Comparison of ENCODE assay signal across 24 cellular contexts in genomic region chr4:169050308-169050707, GRCh38. TPM values are rescaled to one million over a fixed set of nuclear protein-coding genes. Genes with fewer than 3 reads are reported as not detected.
DNase-seq lines count a peak whose midpoint lies in the region; ATAC-seq and TF ChIP-seq lines count a peak whose summit lies in the region.
"Had no signal": no experiment of that assay in that cellular context is flagged by ENCODE, and none has a peak within 500 bp of the region (broad histone marks: within the 10 kb centered on the region; RNA-seq: fewer than 3 reads in every experiment).

No MANE protein-coding gene starts in this region.

- no peak for TF ChIP-seq EP300 in gastroesophageal sphincter (IDR thresholded peaks at IDR 0.05)

- no peaks in the 10 kb centered on the region for H3K36me3 Mint-ChIP-seq in activated T-helper 2 cell treated with anti-CD3 and anti-CD28 coated beads, Interferon-gamma antibody, Interleukin-2, Interleukin-4, amounts not matched to agents 10 μg/mL and 5 μg/mL and 100 μg/mL, durations not matched to agents 14 hours and 24 hours and 36 hours (ENCODE audit: low read depth)
- H3K36me3 Mint-ChIP-seq: activated naive CD4-positive, alpha-beta T cell treated with anti-CD3 and anti-CD28 coated beads, Interleukin-2, amount 50 U/mL, for 72 hours had no signal

- no peak for TF ChIP-seq CTCF in VCaP (conservative IDR thresholded peaks at IDR 0.05)
- no peak for TF ChIP-seq CTCF in gastroesophageal sphincter (IDR thresholded peaks at IDR 0.05)
- TF ChIP-seq CTCF in lower lobe of right lung (IDR thresholded peaks at IDR 0.05) = no peak
- no peak for TF ChIP-seq CTCF in gastrocnemius medialis (IDR thresholded peaks at IDR 0.05 in 4 of 5, conservative IDR thresholded peaks at IDR 0.05 in 1 of 5)

- intact Hi-C loops in lower lobe of right lung (cut with DNase I) (no loop called here), gastrocnemius medialis (cut with DNase I; ENCODE audit: low total_unique reads) (no loop called here)
- intact Hi-C loops in activated T-helper 2 cell treated with anti-CD3 and anti-CD28 coated beads, Interferon-gamma antibody, Interleukin-2, Interleukin-4, amounts not matched to agents 10 μg/mL and 5 μg/mL and 100 μg/mL, durations not matched to agents 14 hours and 24 hours and 36 hours (cut with micrococcal nuclease) = no loop called here

- no peaks in the 10 kb centered on the region for H3K9me3 Mint-ChIP-seq in activated T-helper 2 cell treated with anti-CD3 and anti-CD28 coated beads, Interferon-gamma antibody, Interleukin-2, Interleukin-4, amounts not matched to agents 10 μg/mL and 5 μg/mL and 100 μg/mL, durations not matched to agents 14 hours and 24 hours and 36 hours
- H3K9me3 Mint-ChIP-seq: activated CD4-positive, alpha-beta T cell treated with anti-CD3 and anti-CD28 coated beads, Interleukin-2, amount 10 ng/mL, durations not matched to agents 7 days and 5 days; activated naive CD4-positive, alpha-beta T cell treated with anti-CD3 and anti-CD28 coated beads, Interleukin-2, amount 50 U/mL, for 72 hours; activated T-helper 1 cell treated with anti-CD3 and anti-CD28 coated beads, Interleukin-12 subunit alpha, Interleukin-12 subunit beta, Interleukin-2, Interleukin-4 antibody, amounts not matched to agents 30 ng/mL and 10 ng/mL and 1 ng/mL, durations not matched to agents 14 hours and 24 hours and 36 hours; central memory CD8-positive, alpha-beta T cell; nephron progenitor cell had no signal

- WGBS in gastroesophageal sphincter (ENCODE audit: low coverage in 1 of 2), 2 donors = 55 to 80% methylated on average over 4 to 7 of the region's 7 CpGs

- DNase-seq in lower lobe of right lung = no peak
- no peak for DNase-seq in gastrocnemius medialis
- no peak for DNase-seq in nucleus accumbens (lab: John Stamatoyannopoulos, UW)
- DNase-seq in activated T-helper 2 cell treated with anti-CD3 and anti-CD28 coated beads, Interferon-gamma antibody, Interleukin-2, Interleukin-4, amounts not matched to agents 10 μg/mL and 5 μg/mL and 100 μg/mL, durations not matched to agents 14 hours and 24 hours and 36 hours (ENCODE audit: low spot score) = no peak
- DNase-seq in GM19240 (ENCODE audit: insufficient read length, low spot score) = no peak
- DNase-seq: ACHN; activated CD4-positive, alpha-beta T cell treated with anti-CD3 and anti-CD28 coated beads, Interleukin-2, amount 10 ng/mL, durations not matched to agents 7 days and 5 days; foreskin keratinocyte; IMR-90; NCI-H1436; NCI-H524; nephron progenitor cell; NK-92 treated with Interleukin-12 subunit alpha and Interleukin-12 subunit beta, amount 100 ng/mL, for 24 hours; SJCRH30; T-helper 1 cell had no signal

- ATAC-seq in gastroesophageal sphincter (peak; percentile 47), lower lobe of right lung (peak in 1 of 2 donors; percentile 18), gastrocnemius medialis (peak; percentile 75 to 77), GM18520 (IDR thresholded peaks at IDR 0.05; ENCODE audit: unreplicated experiment) (no peak)
- ATAC-seq: activated naive CD4-positive, alpha-beta T cell treated with anti-CD3 and anti-CD28 coated beads, Interleukin-2, amount 50 U/mL, for 72 hours; foreskin keratinocyte had no signal

- H3K27ac Mint-ChIP-seq in activated T-helper 2 cell treated with anti-CD3 and anti-CD28 coated beads, Interferon-gamma antibody, Interleukin-2, Interleukin-4, amounts not matched to agents 10 μg/mL and 5 μg/mL and 100 μg/mL, durations not matched to agents 14 hours and 24 hours and 36 hours = no peak overlapping the region
- H3K27ac Mint-ChIP-seq: activated CD4-positive, alpha-beta T cell treated with anti-CD3 and anti-CD28 coated beads, Interleukin-2, amount 10 ng/mL, durations not matched to agents 7 days and 5 days; activated naive CD4-positive, alpha-beta T cell treated with anti-CD3 and anti-CD28 coated beads, Interleukin-2, amount 50 U/mL, for 72 hours; activated T-helper 1 cell treated with anti-CD3 and anti-CD28 coated beads, Interleukin-12 subunit alpha, Interleukin-12 subunit beta, Interleukin-2, Interleukin-4 antibody, amounts not matched to agents 30 ng/mL and 10 ng/mL and 1 ng/mL, durations not matched to agents 14 hours and 24 hours and 36 hours; nephron progenitor cell had no signal

- no peaks in the 10 kb centered on the region for H3K4me1 ChIP-seq in gastroesophageal sphincter
- peaks cover 9% of the 10 kb centered on the region for H3K4me1 ChIP-seq in lower lobe of right lung
- H3K4me1 ChIP-seq in gastrocnemius medialis = peaks cover 13 to 32% of the 10 kb centered on the region in 2 donors
- H3K4me1 ChIP-seq: ascending aorta, BLaER1, foreskin keratinocyte, SJCRH30 had no signal

- H3K4me3 ChIP-seq in gastroesophageal sphincter (no peak overlapping the region), lower lobe of right lung (no peak overlapping the region), gastrocnemius medialis (no peak overlapping the region)
- H3K4me3 ChIP-seq: ascending aorta, BLaER1, SJCRH30 had no signal

- no peak overlapping the region for H3K4me3 Mint-ChIP-seq in activated T-helper 2 cell treated with anti-CD3 and anti-CD28 coated beads, Interferon-gamma antibody, Interleukin-2, Interleukin-4, amounts not matched to agents 10 μg/mL and 5 μg/mL and 100 μg/mL, durations not matched to agents 14 hours and 24 hours and 36 hours (ENCODE audit: low read depth)
- H3K4me3 Mint-ChIP-seq: activated CD4-positive, alpha-beta T cell treated with anti-CD3 and anti-CD28 coated beads, Interleukin-2, amount 10 ng/mL, durations not matched to agents 7 days and 5 days; activated T-helper 1 cell treated with anti-CD3 and anti-CD28 coated beads, Interleukin-12 subunit alpha, Interleukin-12 subunit beta, Interleukin-2, Interleukin-4 antibody, amounts not matched to agents 30 ng/mL and 10 ng/mL and 1 ng/mL, durations not matched to agents 14 hours and 24 hours and 36 hours; central memory CD8-positive, alpha-beta T cell; nephron progenitor cell had no signal

- TF ChIP-seq POLR2A in gastroesophageal sphincter (IDR thresholded peaks at IDR 0.05) (no peak), gastrocnemius medialis (IDR thresholded peaks at IDR 0.05) (no peak)

- H3K4me1 Mint-ChIP-seq in activated T-helper 2 cell treated with anti-CD3 and anti-CD28 coated beads, Interferon-gamma antibody, Interleukin-2, Interleukin-4, amounts not matched to agents 10 μg/mL and 5 μg/mL and 100 μg/mL, durations not matched to agents 14 hours and 24 hours and 36 hours (ENCODE audit: low read depth) = no peaks in the 10 kb centered on the region
- H3K4me1 Mint-ChIP-seq: activated CD4-positive, alpha-beta T cell treated with anti-CD3 and anti-CD28 coated beads, Interleukin-2, amount 10 ng/mL, durations not matched to agents 7 days and 5 days; central memory CD8-positive, alpha-beta T cell had no signal

- H3K36me3 ChIP-seq in gastroesophageal sphincter (no peaks in the 10 kb centered on the region), lower lobe of right lung (no peaks in the 10 kb centered on the region), gastrocnemius medialis (no peaks in the 10 kb centered on the region)
- H3K36me3 ChIP-seq: ascending aorta, BLaER1, SJCRH30 had no signal

- peak overlapping the region; percentile 67; the same call in 1 of the 2 replicates for H3K27ac ChIP-seq in VCaP
- peak overlapping the region in 2 of 4 donors; percentile 38 to 55 for H3K27ac ChIP-seq in gastroesophageal sphincter
- peak overlapping the region; percentile 57 for H3K27ac ChIP-seq in lower lobe of right lung
- peak overlapping the region; percentile 76 to 88 (median 82) for H3K27ac ChIP-seq in gastrocnemius medialis
- H3K27ac ChIP-seq: BLaER1, epithelial cell of prostate, foreskin keratinocyte, SJCRH30 had no signal

- H3K9me3 ChIP-seq in gastroesophageal sphincter = no peaks in the 10 kb centered on the region
- no peaks in the 10 kb centered on the region for H3K9me3 ChIP-seq in lower lobe of right lung
- no peaks in the 10 kb centered on the region for H3K9me3 ChIP-seq in gastrocnemius medialis
- H3K9me3 ChIP-seq: ascending aorta, BLaER1, SJCRH30 had no signal

- H3K27me3 Mint-ChIP-seq in activated T-helper 2 cell treated with anti-CD3 and anti-CD28 coated beads, Interferon-gamma antibody, Interleukin-2, Interleukin-4, amounts not matched to agents 10 μg/mL and 5 μg/mL and 100 μg/mL, durations not matched to agents 14 hours and 24 hours and 36 hours (ENCODE audit: low read depth) = no peaks in the 10 kb centered on the region
- H3K27me3 Mint-ChIP-seq: activated CD4-positive, alpha-beta T cell treated with anti-CD3 and anti-CD28 coated beads, Interleukin-2, amount 10 ng/mL, durations not matched to agents 7 days and 5 days; central memory CD8-positive, alpha-beta T cell had no signal

- in situ Hi-C loops in gastrocnemius medialis (cut with MboI; ENCODE audit: low sequenced_read_pairs in 4 of 4) = no loop called here

- H3K27me3 ChIP-seq in gastroesophageal sphincter (no peaks in the 10 kb centered on the region), lower lobe of right lung (ENCODE audit: low read depth) (no peaks in the 10 kb centered on the region), gastrocnemius medialis (no peaks in the 10 kb centered on the region)
- H3K27me3 ChIP-seq: ascending aorta, BLaER1, foreskin keratinocyte, SJCRH30 had no signal

RNA-seq across cellular contexts. Expression of gene CBR4, which starts 40.3 kb away (rescaled TPM):
- total RNA-seq in gastroesophageal sphincter (10 to 100 TPM; 13.6 to 19.1 (median 14.4) TPM), lower lobe of right lung (17.3 TPM), gastrocnemius medialis (10 to 100 TPM; 11.5 to 21.0 (median 17.5) TPM)
- total RNA-seq in activated T-helper 2 cell treated with anti-CD3 and anti-CD28 coated beads, Interferon-gamma antibody, Interleukin-2, Interleukin-4, amounts not matched to agents 10 μg/mL and 5 μg/mL and 100 μg/mL, durations not matched to agents 14 hours and 24 hours and 36 hours = 17.8 and 21.6 TPM in 2 replicates
